9 cellular contexts compared by ENCODE assay signal in the genomic region with DNA sequence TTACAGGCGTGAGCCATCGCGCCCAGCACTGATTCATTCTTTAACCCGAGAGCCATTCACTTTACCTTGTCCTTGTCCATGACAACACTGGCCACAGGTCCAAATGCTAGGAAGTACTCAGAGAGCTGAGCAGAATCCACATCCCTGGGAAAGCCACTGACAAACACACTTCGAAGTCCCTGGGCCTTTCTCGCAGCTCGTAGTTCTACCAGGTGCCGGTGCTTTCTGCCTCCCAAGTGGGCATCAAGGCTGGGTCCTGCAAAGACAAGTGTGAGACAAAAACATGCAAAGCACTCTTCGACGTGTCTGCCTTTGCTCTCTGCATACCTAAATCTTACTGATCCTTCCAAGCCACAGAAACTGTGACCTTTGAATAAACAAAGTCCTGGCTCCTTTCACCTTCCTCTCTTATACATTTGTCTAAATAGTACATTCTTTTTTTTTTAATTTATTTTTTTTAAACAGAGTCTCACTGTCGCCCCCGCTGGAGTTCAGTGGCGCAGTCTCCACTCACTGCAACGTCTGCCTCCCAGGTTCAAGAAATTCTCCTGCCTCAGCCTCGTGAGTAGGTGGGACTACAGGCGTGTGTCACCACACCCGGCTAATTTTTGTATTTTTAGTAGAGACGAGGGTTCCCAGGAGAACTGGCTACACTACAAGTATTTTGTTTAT. TPM values are rescaled to one million over a fixed set of nuclear protein-coding genes. Genes with fewer than 3 reads are reported as not detected.
DNase-seq lines count a peak whose midpoint lies in the region; ATAC-seq and TF ChIP-seq lines count a peak whose summit lies in the region.
"Had no signal": no experiment of that assay in that cellular context is flagged by ENCODE, and none has a peak within 500 bp of the region (broad histone marks: within the 10 kb centered on the region; RNA-seq: fewer than 3 reads in every experiment).

No MANE protein-coding gene starts in this region.

- H3K36me3 ChIP-seq in mammary epithelial cell (ENCODE audit: insufficient read depth, low read length): peaks cover 14% of the 10 kb centered on the region
- peaks cover 24 to 54% (median 53%) of the 10 kb centered on the region in 4 donors for H3K36me3 ChIP-seq in stomach

- H3K4me3 Mint-ChIP-seq in MCF 10A (ENCODE audit: unreplicated experiment): peak overlapping the region; percentile 96

- H3K9me3 ChIP-seq in mammary epithelial cell (replicated peaks; ENCODE audit: insufficient read depth, low read length) (no peaks in the 10 kb centered on the region), stomach (no peaks in the 10 kb centered on the region)

- dilution Hi-C loops in mammary epithelial cell (cut with HindIII; ENCODE audit: low sequenced_read_pairs): loop anchor here (10.0 kb wide), 1 partner anchor 86 kb away; a partner anchor contains a TSS

- H3K27me3 ChIP-seq in mammary epithelial cell (ENCODE audit: insufficient read depth, low read length): no peaks in the 10 kb centered on the region
- no peaks in the 10 kb centered on the region for H3K27me3 ChIP-seq in stomach

- peaks cover 12% of the 10 kb centered on the region for H3K4me1 Mint-ChIP-seq in MCF 10A (ENCODE audit: insufficient read depth, unreplicated experiment)

- no peaks in the 10 kb centered on the region for H3K9me3 Mint-ChIP-seq in MCF 10A (ENCODE audit: unreplicated experiment)

- peaks cover 78% of the 10 kb centered on the region for H3K36me3 Mint-ChIP-seq in MCF 10A (ENCODE audit: insufficient read depth, unreplicated experiment)

- H3K79me2 ChIP-seq in mammary epithelial cell (ENCODE audit: insufficient read depth, low read length): peaks cover 29% of the 10 kb centered on the region

- H3K9ac ChIP-seq in mammary epithelial cell (ENCODE audit: insufficient read depth, low read length): no peak overlapping the region

- no peaks in the 10 kb centered on the region for H4K20me1 ChIP-seq in mammary epithelial cell (ENCODE audit: insufficient read depth, low read length)

- TF ChIP-seq POLR2A in erythroblast (IDR thresholded peaks at IDR 0.05; ENCODE audit: low read length) (no peak), stomach (IDR thresholded peaks at IDR 0.05) (no peak)

- no peak overlapping the region for H3K4me2 ChIP-seq in mammary epithelial cell (ENCODE audit: insufficient read depth, low read depth, low read length)

- CTCF ChIA-PET in MCF 10A (lab: Yijun Ruan, JAX): interaction anchor here (0.6 to 1.3 kb wide), 9 partner anchors 16 to 274 kb away, joined by 3 to 4 read pairs (median 4); a partner anchor contains a TSS
- CTCF ChIA-PET in mammary epithelial cell (lab: Charles Lee; ENCODE audit: low non-redundant PET): no interaction called here

- no peak for TF ChIP-seq EP300 in stomach (IDR thresholded peaks at IDR 0.05)

- intact Hi-C loops in MCF 10A (cut with micrococcal nuclease): no loop called here
- intact Hi-C loops in mammary epithelial cell (cut with micrococcal nuclease): no loop called here
- intact Hi-C loops in stomach (cut with DNase I; ENCODE audit: low total_unique reads): no loop called here

- no peak overlapping the region for H3K27ac Mint-ChIP-seq in MCF 10A (ENCODE audit: low read depth, unreplicated experiment)

- H3K27me3 Mint-ChIP-seq in MCF 10A (ENCODE audit: insufficient read depth, unreplicated experiment): no peaks in the 10 kb centered on the region

- BruUV-seq in MCF 10A (replicated peaks; lab: Mats Ljungman, UMichigan): no TSS peak
- no TSS peak for BruUV-seq in mammary epithelial cell (replicated peaks; lab: Mats Ljungman, UMichigan)

- no peak overlapping the region for H3K27ac ChIP-seq in mammary epithelial cell (ENCODE audit: insufficient read depth, low read depth, low read length)
- peak overlapping the region in 4 of 5 donors; percentile 32 to 98 (median 58) for H3K27ac ChIP-seq in stomach

- peaks cover 18% of the 10 kb centered on the region for H3K4me1 ChIP-seq in mammary epithelial cell (ENCODE audit: insufficient read depth, low read length)
- peaks cover 43 to 70% (median 52%) of the 10 kb centered on the region in 4 donors for H3K4me1 ChIP-seq in stomach

- no peak overlapping the region for H3K4me3 ChIP-seq in mammary epithelial cell (replicated peaks in 1 of 3; ENCODE audit: insufficient read depth in 1 of 3, low read depth in 2 of 3, low read length in 3 of 3)
- no peak overlapping the region for H3K4me3 ChIP-seq in stomach

- H2AFZ ChIP-seq in mammary epithelial cell (ENCODE audit: low read depth, low read length): no peak overlapping the region

- ATAC-seq in HG03196 (IDR thresholded peaks at IDR 0.05; ENCODE audit: unreplicated experiment): no peak

- in situ Hi-C loops in mammary epithelial cell (cut with MboI; ENCODE audit: low sequenced_read_pairs in 2 of 2): no loop called here

- WGBS in mammary epithelial cell (ENCODE audit: low coverage, missing lambda C conversion rate): 62% methylated on average over 18 of the region's 18 CpGs
- WGBS in stomach, 5 donors: 54 to 63% (median 60%) methylated on average over 18 of the region's 18 CpGs

- POLR2A ChIA-PET in MCF 10A (lab: Yijun Ruan, JAX): interaction anchor here (0.6 to 6.6 kb wide), 8 partner anchors 12 to 1896 kb away, joined by 3 to 164 read pairs (median 4); a partner anchor contains a TSS

- no peak for TF ChIP-seq CTCF in MCF 10A (IDR thresholded peaks at IDR 0.05; ENCODE audit: unreplicated experiment)
- peak in 1 of 2 donors; percentile 13 for TF ChIP-seq CTCF in mammary epithelial cell (conservative IDR thresholded peaks at IDR 0.05 in 1 of 2, IDR thresholded peaks at IDR 0.05 in 1 of 2; ENCODE audit: extremely low read depth in 1 of 2, insufficient read depth in 1 of 2, low read depth in 1 of 2, low read length in 2 of 2)
- TF ChIP-seq CTCF in stomach (IDR thresholded peaks at IDR 0.05): no peak

- no peak for DNase-seq in MCF 10A (ENCODE audit: unreplicated experiment)
- DNase-seq in mammary epithelial cell: no peak
- DNase-seq in RPMI7951 (ENCODE audit: low read depth): peak; percentile 23
- DNase-seq in erythroblast (lab: John Stamatoyannopoulos, UW): peak; percentile 42 to 43
- DNase-seq in stomach: no peak
- no peak for DNase-seq in SKM-1 (lab: John Stamatoyannopoulos, UW; ENCODE audit: unreplicated experiment)
- DNase-seq in stimulated activated naive CD4-positive, alpha-beta T cell treated with Interleukin-2 at 50 U/mL for 16 hours (lab: John Stamatoyannopoulos, UW): no peak
- DNase-seq: NCI-H510A treated with DMSO at 0.1 percent for 48 hours had no signal

RNA-seq across cellular contexts. Expression of a gene that starts 2.2 kb away (rescaled TPM):
- total RNA-seq in MCF 10A (2022) (26.0 and 28.3 TPM in 2 replicates), mammary epithelial cell (10 to 100 TPM in 1 of 2 donors, 1 to 10 TPM in 1; 7.8 to 18.5 TPM), stomach (10 to 100 TPM in 3 of 5 donors, 1 to 10 TPM in 2; 6.1 to 36.2 (median 12.3) TPM)
- polyA plus RNA-seq in mammary epithelial cell (12.2 TPM), stomach (10 to 100 TPM; 13.3 to 18.9 (median 16.3) TPM)
- 11.7 TPM for polyA minus RNA-seq in mammary epithelial cell
- total RNA-seq in RPMI7951 (2014; rRNA removed; shearing (Covaris generic)): 4.7 and 5.3 TPM in 2 replicates

RNA-seq across cellular contexts. Expression of a gene that starts 12.6 kb away (rescaled TPM):
- 139 and 176 TPM in 2 replicates for total RNA-seq in MCF 10A (2022)
- 100 to 1,000 TPM; 157 to 169 TPM for total RNA-seq in mammary epithelial cell
- polyA plus RNA-seq in mammary epithelial cell: 39.3 TPM
- polyA minus RNA-seq in mammary epithelial cell: 227 TPM
- 91.2 and 103 TPM in 2 replicates for total RNA-seq in RPMI7951 (2014; rRNA removed; shearing (Covaris generic))
- 100 to 1,000 TPM in 1 of 5 donors, 10 to 100 TPM in 4; 53.9 to 110 (median 85.3) TPM for total RNA-seq in stomach
- polyA plus RNA-seq in stomach: 10 to 100 TPM; 32.8 to 44.6 (median 34.7) TPM

RNA-seq across cellular contexts. Expression of a gene that starts 15.4 kb away (rescaled TPM):
- total RNA-seq in MCF 10A (2022) (1,510 and 1,855 TPM in 2 replicates), mammary epithelial cell (1,000 to 10,000 TPM; 1,183 to 1,218 TPM), stomach (1,000 to 10,000 TPM in 1 of 5 donors, 100 to 1,000 TPM in 4; 671 to 1,412 (median 779) TPM)
- polyA plus RNA-seq in mammary epithelial cell (1,634 TPM), stomach (1,000 to 10,000 TPM; 1,415 to 1,760 (median 1,525) TPM)
- 1,987 TPM for polyA minus RNA-seq in mammary epithelial cell
- 841 and 1,053 TPM in 2 replicates for total RNA-seq in RPMI7951 (2014; rRNA removed; shearing (Covaris generic))

RNA-seq across cellular contexts. Expression of a gene that starts 23.5 kb away (rescaled TPM):
- total RNA-seq in MCF 10A (2022) (33.9 and 43.7 TPM in 2 replicates), mammary epithelial cell (10 to 100 TPM; 21.0 to 46.6 TPM), stomach (100 to 1,000 TPM in 1 of 5 donors, 10 to 100 TPM in 4; 24.4 to 112 (median 51.8) TPM)
- polyA plus RNA-seq in mammary epithelial cell (20.7 TPM), stomach (10 to 100 TPM; 68.1 to 71.3 (median 69.2) TPM)
- polyA minus RNA-seq in mammary epithelial cell: 25.2 TPM
- 7.1 and 13.8 TPM in 2 replicates for total RNA-seq in RPMI7951 (2014; rRNA removed; shearing (Covaris generic))

RNA-seq across cellular contexts. Expression of a gene that starts 24.0 kb away (rescaled TPM):
- 2.5 and 2.9 TPM in 2 replicates for total RNA-seq in MCF 10A (2022)
- 1 to 10 TPM; 2.3 TPM for total RNA-seq in mammary epithelial cell
- polyA plus RNA-seq in mammary epithelial cell: 2.1 TPM
- polyA minus RNA-seq in mammary epithelial cell: not detected
- total RNA-seq in RPMI7951 (2014; rRNA removed; shearing (Covaris generic)): 2.5 and 3.6 TPM in 2 replicates
- 1 to 10 TPM in 3 of 5 donors, under 1 TPM in 1, not detected in 1; 0.29 to 5.8 (median 2.8) TPM for total RNA-seq in stomach
- polyA plus RNA-seq in stomach: 10 to 100 TPM in 1 of 3 donors, 1 to 10 TPM in 2; 4.6 to 13.0 (median 5.1) TPM

Comparison
In these comparisons a context has a peak if more than half of its experiments do, and no peak if none do; other contexts are left out.
1. DNase-seq: peak in RPMI7951 (single experiment) and erythroblast (2 of 2); none in MCF 10A (single experiment), mammary epithelial cell (single experiment), stomach (single experiment), SKM-1 (single experiment) and stimulated activated naive CD4-positive, alpha-beta T cell treated with Interleukin-2 at 50 U/mL for 16 hours (single experiment).